In genomic region chr6:81890846-81891245, GRCh38 we compare ENCODE assay signal across 20 cellular contexts.
DNase-seq lines count a peak whose midpoint lies in the region; ATAC-seq, FAIRE-seq and TF ChIP-seq lines count a peak whose summit lies in the region.
"Had no signal": no experiment of that assay in that cellular context is flagged by ENCODE, and none has a peak within 500 bp of the region (broad histone marks: within the 10 kb centered on the region; RNA-seq: fewer than 3 reads in every experiment).

No MANE protein-coding gene starts in this region.

- CTCF ChIA-PET in GM10248 (lab: Yijun Ruan, JAX): interaction anchor here (0.8 kb wide), 1 partner anchor 116 kb away, joined by 3 read pairs; no protein-coding TSS in a partner anchor

- H3K79me2 ChIP-seq in ACC112 (ENCODE audit: control insufficient read depth, insufficient read depth, low read length, unreplicated experiment): no peaks in the 10 kb centered on the region

- H3K4me1 ChIP-seq in ACC112 (ENCODE audit: control insufficient read depth, insufficient read depth, low read length, unreplicated experiment): peaks cover 27% of the 10 kb centered on the region
- H3K4me1 ChIP-seq: HAP-1 had no signal

- H3K4me3 ChIP-seq in ACC112 (ENCODE audit: low read depth, low read length): no peak overlapping the region
- H3K4me3 ChIP-seq: HAP-1, upper lobe of left lung had no signal

- POLR2A ChIA-PET in GM10248 (lab: Yijun Ruan, JAX): no interaction called here

- H3K27ac ChIP-seq in ACC112 (ENCODE audit: low read depth, low read length): peak overlapping the region; percentile 16; the same call in 1 of the 2 replicates
- H3K27ac ChIP-seq: upper lobe of left lung had no signal

- H3K36me3 ChIP-seq in ACC112 (ENCODE audit: insufficient read depth, low read length): no peaks in the 10 kb centered on the region
- H3K36me3 ChIP-seq: HAP-1, upper lobe of left lung had no signal

- no peaks in the 10 kb centered on the region for H3K27me3 ChIP-seq in ACC112 (ENCODE audit: insufficient read depth, low read length)
- H3K27me3 ChIP-seq: upper lobe of left lung had no signal

- TF ChIP-seq POLR2A in H54 (IDR thresholded peaks at IDR 0.05; ENCODE audit: low read depth, low read length): no peak

- peak; percentile 68 for FAIRE-seq in H54 (lab: Jason Lieb, UNC)
- FAIRE-seq: endothelial cell of umbilical vein had no signal

- ATAC-seq in HG03521 (IDR thresholded peaks at IDR 0.05; ENCODE audit: unreplicated experiment): no peak
- ATAC-seq: Panc1 had no signal

- no peak overlapping the region for H2AFZ ChIP-seq in ACC112 (ENCODE audit: low read length, unreplicated experiment)

- TF ChIP-seq CTCF in GM10266 (IDR thresholded peaks at IDR 0.05; ENCODE audit: control insufficient read depth, insufficient read depth, low read depth, missing control alignments) (no peak), GM10248 (IDR thresholded peaks at IDR 0.05; ENCODE audit: control extremely low read depth, extremely low read depth, low read depth, missing control alignments) (no peak)

- peak; percentile 19 for DNase-seq in H54 (ENCODE audit: insufficient read length, low spot score)
- DNase-seq in amniotic epithelial cell (ENCODE audit: low read depth): peak; percentile 82
- DNase-seq in hepatic stellate cell (ENCODE audit: low spot score): peak; percentile 31
- no peak for DNase-seq in GM10266 (ENCODE audit: extremely low spot score)
- DNase-seq in GM10248 (ENCODE audit: extremely low spot score): no peak
- DNase-seq in NCI-H2081 treated with DMSO at 0.1 percent for 48 hours (lab: John Stamatoyannopoulos, UW): no peak
- DNase-seq: activated CD4-positive, CD25-positive, alpha-beta regulatory T cell treated with anti-CD3 and anti-CD28 coated beads, Interleukin-2, amount 50 U/mL, for 72 hours; activated CD8-positive, alpha-beta memory T cell treated with anti-CD3 and anti-CD28 coated beads, Interleukin-2, amount 50 U/mL, for 4 hours; activated naive CD4-positive, alpha-beta T cell treated with anti-CD3 and anti-CD28 coated beads for 36 hours; Karpas-422; NCI-H1694; NCI-H510A; nephron progenitor cell; stimulated activated CD4-positive, alpha-beta T cell treated with anti-CD3 and anti-CD28 coated beads, Interleukin-4, amount 100 ng/mL, for 1 hour; upper lobe of left lung had no signal

Comparison
In these comparisons a context has a peak if more than half of its experiments do, and no peak if none do; other contexts are left out.
1. DNase-seq: peak in H54 (single experiment), amniotic epithelial cell (single experiment) and hepatic stellate cell (single experiment); none in GM10266 (single experiment), GM10248 (single experiment) and NCI-H2081 treated with DMSO at 0.1 percent for 48 hours (single experiment).